Comparison of ENCODE assay signal across 14 cellular contexts in the genomic region with DNA sequence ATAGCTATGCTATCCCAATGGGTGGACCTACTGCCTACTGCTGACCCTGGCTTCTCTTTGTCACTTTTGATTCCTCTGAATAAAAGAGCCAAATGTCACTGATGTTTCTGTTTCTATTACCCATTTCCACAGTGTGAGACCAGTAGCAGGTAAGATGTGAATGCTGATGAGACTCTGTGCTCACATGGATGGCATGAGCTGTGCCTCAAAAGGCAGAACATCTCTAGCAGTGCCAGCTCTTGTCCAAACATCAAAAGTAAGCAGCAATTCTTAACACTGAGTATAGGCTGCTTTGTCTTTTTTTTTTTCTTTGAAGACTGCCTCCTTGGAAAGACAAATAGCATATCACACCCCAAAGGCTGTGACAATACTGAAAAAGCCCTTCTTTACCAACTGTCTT.
DNase-seq lines count a peak whose midpoint lies in the region; ATAC-seq and TF ChIP-seq lines count a peak whose summit lies in the region.
"Had no signal": no experiment of that assay in that cellular context is flagged by ENCODE, and none has a peak within 500 bp of the region (broad histone marks: within the 10 kb centered on the region; RNA-seq: fewer than 3 reads in every experiment).

No MANE protein-coding gene starts in this region.

- H3K4me3 ChIP-seq in psoas muscle: no peak overlapping the region
- H3K4me3 ChIP-seq: A549, colonic mucosa had no signal

- H3K9me3 Mint-ChIP-seq in activated CD8-positive, alpha-beta memory T cell treated with anti-CD3 and anti-CD28 coated beads, Interleukin-2, amount 10 ng/mL, durations not matched to agents 7 days and 5 days (ENCODE audit: low read depth): peaks cover 9% of the 10 kb centered on the region
- peaks cover 11% of the 10 kb centered on the region in 2 donors for H3K9me3 Mint-ChIP-seq in stimulated activated naive B cell treated with anti-CD40 and anti-IgM and Interleukin-4, amounts not matched to agents 10 μg/mL and 1 μg/mL and 100 μg/mL, for 72 hours

- CTCF ChIA-PET in activated CD8-positive, alpha-beta memory T cell treated with anti-CD3 and anti-CD28 coated beads, Interleukin-2, amount 10 ng/mL, durations not matched to agents 7 days and 5 days (lab: Charles Lee): interaction anchor here (0.6 to 1.0 kb wide), 2 partner anchors 9 to 256 kb away, joined by 3 read pairs; no protein-coding TSS in a partner anchor

- H3K27me3 ChIP-seq in psoas muscle (ENCODE audit: insufficient read depth in 3 of 3, low read length in 2 of 3): no peaks in the 10 kb centered on the region
- H3K27me3 ChIP-seq: colonic mucosa had no signal

- H3K27me3 Mint-ChIP-seq in activated CD8-positive, alpha-beta memory T cell treated with anti-CD3 and anti-CD28 coated beads, Interleukin-2, amount 10 ng/mL, durations not matched to agents 7 days and 5 days: no peaks in the 10 kb centered on the region
- no peaks in the 10 kb centered on the region for H3K27me3 Mint-ChIP-seq in stimulated activated naive B cell treated with anti-CD40 and anti-IgM and Interleukin-4, amounts not matched to agents 10 μg/mL and 1 μg/mL and 100 μg/mL, for 72 hours

- ATAC-seq in activated CD8-positive, alpha-beta memory T cell treated with anti-CD3 and anti-CD28 coated beads, Interleukin-2, amount 10 ng/mL, durations not matched to agents 7 days and 5 days: no peak
- peak; percentile 15 for ATAC-seq in GM21786 (IDR thresholded peaks at IDR 0.05; ENCODE audit: unreplicated experiment)
- peak; percentile 23 for ATAC-seq in HG03196 (IDR thresholded peaks at IDR 0.05; ENCODE audit: unreplicated experiment)
- peak; percentile 41 for ATAC-seq in stimulated activated naive B cell treated with anti-CD40 and anti-IgM and Interleukin-4, amounts not matched to agents 10 μg/mL and 1 μg/mL and 100 μg/mL, for 72 hours (replicated peaks)
- ATAC-seq in psoas muscle: no peak
- ATAC-seq in HG03457 (IDR thresholded peaks at IDR 0.05; ENCODE audit: unreplicated experiment): no peak
- no peak for ATAC-seq in SK-N-SH treated with all-trans-retinoic acid at 6 μM for 48 hours
- ATAC-seq: A549 had no signal

- TF ChIP-seq CTCF in psoas muscle (IDR thresholded peaks at IDR 0.05): no peak

- no peak overlapping the region for H3K4me3 Mint-ChIP-seq in activated CD8-positive, alpha-beta memory T cell treated with anti-CD3 and anti-CD28 coated beads, Interleukin-2, amount 10 ng/mL, durations not matched to agents 7 days and 5 days
- H3K4me3 Mint-ChIP-seq in stimulated activated naive B cell treated with anti-CD40 and anti-IgM and Interleukin-4, amounts not matched to agents 10 μg/mL and 1 μg/mL and 100 μg/mL, for 72 hours: peak overlapping the region; percentile 31 to 68

- H3K27ac ChIP-seq in psoas muscle: no peak overlapping the region
- H3K27ac ChIP-seq: A549, colonic mucosa had no signal

- peak overlapping the region; percentile 60 for H3K27ac Mint-ChIP-seq in activated CD8-positive, alpha-beta memory T cell treated with anti-CD3 and anti-CD28 coated beads, Interleukin-2, amount 10 ng/mL, durations not matched to agents 7 days and 5 days
- H3K27ac Mint-ChIP-seq in stimulated activated naive B cell treated with anti-CD40 and anti-IgM and Interleukin-4, amounts not matched to agents 10 μg/mL and 1 μg/mL and 100 μg/mL, for 72 hours: peak overlapping the region; percentile 92

- H3K36me3 Mint-ChIP-seq in activated CD8-positive, alpha-beta memory T cell treated with anti-CD3 and anti-CD28 coated beads, Interleukin-2, amount 10 ng/mL, durations not matched to agents 7 days and 5 days: peaks cover 35% of the 10 kb centered on the region
- peaks cover 15 to 24% of the 10 kb centered on the region in 2 donors for H3K36me3 Mint-ChIP-seq in stimulated activated naive B cell treated with anti-CD40 and anti-IgM and Interleukin-4, amounts not matched to agents 10 μg/mL and 1 μg/mL and 100 μg/mL, for 72 hours

- no peaks in the 10 kb centered on the region for H3K9me3 ChIP-seq in psoas muscle
- H3K9me3 ChIP-seq: colonic mucosa had no signal

- no peaks in the 10 kb centered on the region for H3K36me3 ChIP-seq in psoas muscle (ENCODE audit: insufficient read depth in 1 of 2, low read depth in 1 of 2)
- H3K36me3 ChIP-seq: colonic mucosa had no signal

- intact Hi-C loops in psoas muscle (cut with DNase I): no loop called here

- no peaks in the 10 kb centered on the region for H3K4me1 ChIP-seq in psoas muscle
- H3K4me1 ChIP-seq: A549, colonic mucosa had no signal

- H3K4me1 Mint-ChIP-seq in activated CD8-positive, alpha-beta memory T cell treated with anti-CD3 and anti-CD28 coated beads, Interleukin-2, amount 10 ng/mL, durations not matched to agents 7 days and 5 days: peaks cover 28% of the 10 kb centered on the region
- H3K4me1 Mint-ChIP-seq in stimulated activated naive B cell treated with anti-CD40 and anti-IgM and Interleukin-4, amounts not matched to agents 10 μg/mL and 1 μg/mL and 100 μg/mL, for 72 hours: peaks cover 18 to 27% of the 10 kb centered on the region in 2 donors

- DNase-seq in activated CD8-positive, alpha-beta memory T cell treated with anti-CD3 and anti-CD28 coated beads, Interleukin-2, amount 10 ng/mL, durations not matched to agents 7 days and 5 days: no peak
- no peak for DNase-seq in activated CD8-positive, alpha-beta memory T cell treated with anti-CD3 and anti-CD28 coated beads for 24 hours
- DNase-seq in stimulated activated naive B cell treated with anti-CD40 and anti-IgM and Interleukin-4, amounts not matched to agents 10 μg/mL and 1 μg/mL and 100 μg/mL, for 72 hours: no peak
- no peak for DNase-seq in psoas muscle
- DNase-seq: colonic mucosa; Karpas-422; midbrain; stimulated activated CD4-positive, alpha-beta T cell treated with anti-CD3 and anti-CD28 coated beads, Interleukin-4, amount 100 ng/mL, for 24 hours; SW 1271 had no signal

TF ChIP-seq in SK-N-SH treated with all-trans-retinoic acid at 6 μM for 48 hours, 23 proteins besides CTCF, POLR2A, EP300 and RAD21:
- TF ChIP-seq ZFP30 (CRISPR knock-in tag; IDR thresholded peaks at IDR 0.05) (no peak), RARB (CRISPR knock-in tag; IDR thresholded peaks at IDR 0.05) (no peak), OSR1 (CRISPR knock-in tag; IDR thresholded peaks at IDR 0.05) (no peak), ZNF565 (CRISPR knock-in tag; conservative IDR thresholded peaks at IDR 0.05; ENCODE audit: low read depth) (no peak), BACH2 (CRISPR knock-in tag; IDR thresholded peaks at IDR 0.05; ENCODE audit: borderline replicate concordance) (no peak), GLIS3 (CRISPR knock-in tag; IDR thresholded peaks at IDR 0.05) (no peak)
- TF ChIP-seq, protein P1, sequence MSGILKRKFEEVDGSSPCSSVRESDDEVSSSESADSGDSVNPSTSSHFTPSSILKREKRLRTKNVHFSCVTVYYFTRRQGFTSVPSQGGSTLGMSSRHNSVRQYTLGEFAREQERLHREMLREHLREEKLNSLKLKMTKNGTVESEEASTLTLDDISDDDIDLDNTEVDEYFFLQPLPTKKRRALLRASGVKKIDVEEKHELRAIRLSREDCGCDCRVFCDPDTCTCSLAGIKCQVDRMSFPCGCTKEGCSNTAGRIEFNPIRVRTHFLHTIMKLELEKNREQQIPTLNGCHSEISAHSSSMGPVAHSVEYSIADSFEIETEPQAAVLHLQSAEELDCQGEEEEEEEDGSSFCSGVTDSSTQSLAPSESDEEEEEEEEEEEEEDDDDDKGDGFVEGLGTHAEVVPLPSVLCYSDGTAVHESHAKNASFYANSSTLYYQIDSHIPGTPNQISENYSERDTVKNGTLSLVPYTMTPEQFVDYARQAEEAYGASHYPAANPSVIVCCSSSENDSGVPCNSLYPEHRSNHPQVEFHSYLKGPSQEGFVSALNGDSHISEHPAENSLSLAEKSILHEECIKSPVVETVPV (CRISPR knock-in tag; IDR thresholded peaks at IDR 0.05): no peak

Comparison
In these comparisons a context has a peak if more than half of its experiments do, and no peak if none do; other contexts are left out.
1. ATAC-seq: peak in GM21786 (single experiment), HG03196 (single experiment) and stimulated activated naive B cell treated with anti-CD40 and anti-IgM and Interleukin-4, amounts not matched to agents 10 μg/mL and 1 μg/mL and 100 μg/mL, for 72 hours (2 of 2); none in activated CD8-positive, alpha-beta memory T cell treated with anti-CD3 and anti-CD28 coated beads, Interleukin-2, amount 10 ng/mL, durations not matched to agents 7 days and 5 days (single experiment), psoas muscle (0 of 4), HG03457 (single experiment) and SK-N-SH treated with all-trans-retinoic acid at 6 μM for 48 hours (single experiment).